Comparison of ENCODE assay signal across 8 cellular contexts in genomic region chr17:37373530-37374159, GRCh38. TPM values are rescaled to one million over a fixed set of nuclear protein-coding genes. Genes with fewer than 3 reads are reported as not detected.
A peak's percentile ranks its signal among the peaks of the same experiment; 100 is the strongest.
DNase-seq lines count a peak whose midpoint lies in the region; ATAC-seq, FAIRE-seq and TF ChIP-seq lines count a peak whose summit lies in the region.

No MANE protein-coding gene starts in this region.

- H3K4me1 ChIP-seq in SJCRH30, result no peaks in the 10 kb centered on the region
- H3K4me1 ChIP-seq in pancreas, result no peaks in the 10 kb centered on the region

- ATAC-seq in GM19463 (IDR thresholded peaks at IDR 0.05; ENCODE audit: unreplicated experiment), result peak; percentile 58
- peak; percentile 95 to 100 (median 100) for ATAC-seq in pancreas

- FAIRE-seq in pancreas (lab: Jason Lieb, UNC), result no peak

- H3K36me3 ChIP-seq in SJCRH30 (no peaks in the 10 kb centered on the region), pancreas (no peaks in the 10 kb centered on the region)

- TF ChIP-seq CTCF in AG10803 (conservative IDR thresholded peaks at IDR 0.05; ENCODE audit: low read length), result peak; percentile 100
- peak; percentile 77 to 93 (median 84) for TF ChIP-seq CTCF in pancreas (IDR thresholded peaks at IDR 0.05)

- intact Hi-C loops in pancreas (cut with DNase I), result no loop called here

- no peak overlapping the region for H3K4me3 ChIP-seq in AG10803 (ENCODE audit: low read length)
- no peak overlapping the region for H3K4me3 ChIP-seq in SJCRH30
- H3K4me3 ChIP-seq in pancreas, result no peak overlapping the region

- H3K27ac ChIP-seq in SJCRH30, result no peak overlapping the region
- H3K27ac ChIP-seq in pancreas, result no peak overlapping the region

- WGBS in pancreas, 2 donors, result 3 to 5% methylated on average over 4 of the region's 4 CpGs

- H3K9me3 ChIP-seq in SJCRH30 (replicated peaks), result no peaks in the 10 kb centered on the region
- H3K9me3 ChIP-seq in pancreas, result no peaks in the 10 kb centered on the region

- H3K27me3 ChIP-seq in SJCRH30 (no peaks in the 10 kb centered on the region), pancreas (no peaks in the 10 kb centered on the region)

- DNase-seq in AG10803 (ENCODE audit: low read depth) (peak; percentile 77), NCI-H1105 (lab: John Stamatoyannopoulos, UW) (peak; percentile 57), SJCRH30 (peak; percentile 69 to 91), foreskin melanocyte (peak; percentile 50), pancreas (peak in 4 of 6 donors; percentile 36 to 76 (median 50)), ureter (ENCODE audit: low spot score) (peak; percentile 67)
- DNase-seq in activated effector memory CD4-positive, alpha-beta T cell treated with anti-CD3 and anti-CD28 coated beads, Interleukin-2, amount 50 U/mL, for 16 hours, result peak; percentile 83

RNA-seq across cellular contexts. Expression of gene C17orf78, which starts 2.1 kb away (rescaled TPM):
- total RNA-seq in SJCRH30 (2014; rRNA removed; shearing (Covaris generic)), result not detected in 2 replicates
- not detected for total RNA-seq in pancreas
- not detected for polyA plus RNA-seq in pancreas
- not detected for total RNA-seq in ureter

RNA-seq across cellular contexts. Expression of gene ACACA, which starts 33.0 kb away (rescaled TPM):
- total RNA-seq in SJCRH30 (2014; rRNA removed; shearing (Covaris generic)), result 73.2 and 74.0 TPM in 2 replicates
- total RNA-seq in pancreas (10 to 100 TPM in 5 of 6 donors, 1 to 10 TPM in 1; 9.1 to 31.6 (median 14.9) TPM), ureter (159 TPM)
- 10 to 100 TPM; 11.3 to 12.4 TPM for polyA plus RNA-seq in pancreas

RNA-seq across cellular contexts. Expression of gene TADA2A, which starts 33.0 kb away (rescaled TPM):
- 24.9 and 32.1 TPM in 2 replicates for total RNA-seq in SJCRH30 (2014; rRNA removed; shearing (Covaris generic))
- total RNA-seq in pancreas (10 to 100 TPM in 3 of 6 donors, 1 to 10 TPM in 3; 7.7 to 11.9 (median 10.1) TPM), ureter (33.7 TPM)
- 1 to 10 TPM; 5.2 to 10.0 TPM for polyA plus RNA-seq in pancreas
